In genomic region chr22:39932918-39933649, GRCh38 we compare ENCODE assay signal across 8 cellular contexts. TPM values are rescaled to one million over a fixed set of nuclear protein-coding genes. Genes with fewer than 3 reads are reported as not detected.
DNase-seq lines count a peak whose midpoint lies in the region; ATAC-seq and TF ChIP-seq lines count a peak whose summit lies in the region.

No MANE protein-coding gene starts in this region.

- H3K27ac ChIP-seq in hepatocyte: no peak overlapping the region

- H3K36me3 ChIP-seq in hepatocyte (replicated peaks; ENCODE audit: insufficient read depth, low read depth): no peaks in the 10 kb centered on the region

- DNase-seq in NCI-H146 (lab: John Stamatoyannopoulos, UW): peak; percentile 42
- DNase-seq in NCI-H146 treated with DMSO at 0.1 percent for 48 hours (lab: John Stamatoyannopoulos, UW; ENCODE audit: unreplicated experiment): no peak
- DNase-seq in LHCN-M2 (ENCODE audit: low read depth): peak; percentile 3
- peak; percentile 61 for DNase-seq in activated T-cell treated with anti-CD3 and anti-CD28 coated beads for 48 hours (ENCODE audit: low read depth)
- DNase-seq in hepatocyte (ENCODE audit: low spot score): peak; percentile 36
- DNase-seq in NCI-H187 treated with DMSO at 0.1 percent for 48 hours (lab: John Stamatoyannopoulos, UW): no peak

- H3K79me2 ChIP-seq in hepatocyte: no peaks in the 10 kb centered on the region

- ATAC-seq in stimulated activated memory B cell treated with anti-CD40 and anti-IgM and Interleukin-4, amounts not matched to agents 10 μg/mL and 1 μg/mL and 100 μg/mL, for 72 hours: no peak
- ATAC-seq in HG03378 (IDR thresholded peaks at IDR 0.05; ENCODE audit: unreplicated experiment): no peak

- no peaks in the 10 kb centered on the region for H3K9me3 ChIP-seq in hepatocyte (ENCODE audit: low read depth)

- H3K4me3 ChIP-seq in hepatocyte: no peak overlapping the region

- H3K9me3 Mint-ChIP-seq in stimulated activated memory B cell treated with anti-CD40 and anti-IgM and Interleukin-4, amounts not matched to agents 10 μg/mL and 1 μg/mL and 100 μg/mL, for 72 hours: no peaks in the 10 kb centered on the region

- H3K4me1 ChIP-seq in hepatocyte (ENCODE audit: insufficient read depth): peaks cover 6% of the 10 kb centered on the region

- no peaks in the 10 kb centered on the region for H3K27me3 Mint-ChIP-seq in stimulated activated memory B cell treated with anti-CD40 and anti-IgM and Interleukin-4, amounts not matched to agents 10 μg/mL and 1 μg/mL and 100 μg/mL, for 72 hours

- H3K36me3 Mint-ChIP-seq in stimulated activated memory B cell treated with anti-CD40 and anti-IgM and Interleukin-4, amounts not matched to agents 10 μg/mL and 1 μg/mL and 100 μg/mL, for 72 hours: no peaks in the 10 kb centered on the region

- peaks cover 36% of the 10 kb centered on the region for H3K4me1 Mint-ChIP-seq in stimulated activated memory B cell treated with anti-CD40 and anti-IgM and Interleukin-4, amounts not matched to agents 10 μg/mL and 1 μg/mL and 100 μg/mL, for 72 hours

- H3K9me2 ChIP-seq in hepatocyte (replicated peaks; ENCODE audit: insufficient read depth): no peaks in the 10 kb centered on the region

- TF ChIP-seq CTCF in hepatocyte (IDR thresholded peaks at IDR 0.05; ENCODE audit: poor library complexity): peak; percentile 41

- peaks cover 46% of the 10 kb centered on the region for H3K27me3 ChIP-seq in hepatocyte

- no peak overlapping the region for H3K4me3 Mint-ChIP-seq in stimulated activated memory B cell treated with anti-CD40 and anti-IgM and Interleukin-4, amounts not matched to agents 10 μg/mL and 1 μg/mL and 100 μg/mL, for 72 hours

- no peak overlapping the region for H3K4me2 ChIP-seq in hepatocyte

- H4K20me1 ChIP-seq in hepatocyte (ENCODE audit: insufficient read depth, poor library complexity, severe bottlenecking): no peaks in the 10 kb centered on the region

- 68% methylated on average over 7 of the region's 7 CpGs for WGBS in hepatocyte (ENCODE audit: low lambda C conversion rate, missing lambda C conversion rate)

- peak overlapping the region; percentile 55 for H3K27ac Mint-ChIP-seq in stimulated activated memory B cell treated with anti-CD40 and anti-IgM and Interleukin-4, amounts not matched to agents 10 μg/mL and 1 μg/mL and 100 μg/mL, for 72 hours

- H2AFZ ChIP-seq in hepatocyte: no peak overlapping the region

RNA-seq across cellular contexts. Expression of gene TMA7B, which starts 27.1 kb away (rescaled TPM):
- total RNA-seq in LHCN-M2 (2014; rRNA removed) (not detected in 2 replicates), hepatocyte (not detected in 2 replicates)
- polyA plus RNA-seq in LHCN-M2 (2012): 0.06 TPM
- not detected in 2 replicates for polyA plus RNA-seq in hepatocyte

RNA-seq across cellular contexts. Expression of gene GRAP2, which starts 32.2 kb away (rescaled TPM):
- not detected in 2 replicates for total RNA-seq in LHCN-M2 (2014; rRNA removed)
- polyA plus RNA-seq in LHCN-M2 (2012): not detected
- total RNA-seq in hepatocyte: 0.12 TPM in 1 of 2 replicates, not detected in the other
- 0.51 TPM in 1 of 2 replicates, not detected in the other for polyA plus RNA-seq in hepatocyte

RNA-seq across cellular contexts. Expression of gene ENTHD1, which starts 39.5 kb away (rescaled TPM):
- total RNA-seq in LHCN-M2 (2014; rRNA removed): not detected in 2 replicates
- not detected for polyA plus RNA-seq in LHCN-M2 (2012)
- not detected in 2 replicates for total RNA-seq in hepatocyte
- polyA plus RNA-seq in hepatocyte: not detected in 2 replicates

Comparison
In these comparisons a context has a peak if more than half of its experiments do, and no peak if none do; other contexts are left out.
1. DNase-seq: peak in NCI-H146 (single experiment), LHCN-M2 (single experiment), activated T-cell treated with anti-CD3 and anti-CD28 coated beads for 48 hours (single experiment) and hepatocyte (single experiment); none in NCI-H146 treated with DMSO at 0.1 percent for 48 hours (single experiment) and NCI-H187 treated with DMSO at 0.1 percent for 48 hours (single experiment).